8 cellular contexts compared by ENCODE assay signal in the genomic region with DNA sequence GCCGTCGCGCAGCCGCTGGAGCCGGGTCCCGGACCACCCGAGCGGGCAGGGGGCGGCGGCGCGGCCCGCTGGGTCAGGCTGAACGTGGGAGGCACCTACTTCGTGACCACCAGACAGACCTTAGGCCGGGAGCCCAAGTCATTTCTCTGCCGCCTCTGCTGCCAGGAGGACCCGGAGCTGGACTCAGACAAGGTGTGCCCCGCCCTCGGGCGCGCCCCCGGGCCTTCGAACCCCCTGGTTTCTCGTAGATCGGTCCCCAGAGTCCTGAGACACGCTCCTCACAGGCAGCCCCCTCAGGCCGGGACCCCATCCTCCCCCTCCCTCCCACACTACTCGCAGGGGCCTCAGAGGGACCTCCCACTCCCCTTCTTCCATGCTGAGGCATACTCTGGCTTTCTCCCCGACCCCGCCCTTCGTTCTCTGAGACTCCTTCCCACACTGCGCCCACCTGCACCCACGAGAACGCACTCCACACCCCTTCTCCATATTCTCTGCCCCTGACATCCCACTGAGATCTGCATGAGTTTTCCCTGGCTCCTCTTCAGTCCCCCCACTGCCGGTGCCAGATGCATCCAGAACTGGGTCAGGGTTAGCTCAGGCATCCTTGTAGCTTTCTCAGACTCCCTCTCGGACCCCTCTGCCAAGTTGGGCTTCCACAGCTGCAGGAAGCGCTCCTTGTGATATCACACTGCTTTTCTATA. TPM values are rescaled to one million over a fixed set of nuclear protein-coding genes. Genes with fewer than 3 reads are reported as not detected.
DNase-seq lines count a peak whose midpoint lies in the region; ATAC-seq, FAIRE-seq and TF ChIP-seq lines count a peak whose summit lies in the region.

No MANE protein-coding gene starts in this region.

- H2AFZ ChIP-seq in OCI-LY1 (ENCODE audit: low read length) (no peak overlapping the region), GM12878 (ENCODE audit: control insufficient read depth, low read depth, low read length) (peak overlapping the region; percentile 65)

- POLR2A ChIA-PET in GM12878 (lab: Charles Lee) = interaction anchor here (0.9 to 1.8 kb wide), 9 partner anchors 9 to 202 kb away, joined by 3 to 7 read pairs (median 3); a partner anchor contains a TSS

- FAIRE-seq in GM12878 (lab: Jason Lieb, UNC) = no peak

- CTCF ChIA-PET in GM12878 (lab: Yijun Ruan, JAX) = interaction anchor here (1.2 to 2.7 kb wide), 5 partner anchors 12 to 86 kb away, joined by 3 to 16 read pairs (median 5); a partner anchor contains a TSS

- H3K4me3 ChIP-seq in OCI-LY1 (ENCODE audit: low read depth, low read length, poor library complexity, severe bottlenecking) = peak overlapping the region; percentile 83
- peak overlapping the region; percentile 97 for H3K4me3 ChIP-seq in GM12878
- H3K4me3 ChIP-seq in spleen = peak overlapping the region; percentile 74 to 98 (median 92)

- no TSS peak for BruUV-seq in GM12878 (replicated peaks; lab: Mats Ljungman, UMichigan)

- H3K9me3 ChIP-seq in OCI-LY1 (ENCODE audit: low read length) (no peaks in the 10 kb centered on the region), GM12878 (replicated peaks; ENCODE audit: control insufficient read depth, insufficient read depth, low read length) (no peaks in the 10 kb centered on the region), spleen (no peaks in the 10 kb centered on the region)

- TF ChIP-seq CTCF in OCI-LY1 (IDR thresholded peaks at IDR 0.05; ENCODE audit: low read length) (no peak), GM12878 (IDR thresholded peaks at IDR 0.05 in 2 of 3, conservative IDR thresholded peaks at IDR 0.05 in 1 of 3; ENCODE audit: control insufficient read depth in 2 of 3, extremely low read depth in 1 of 3, insufficient read depth in 1 of 3, low read depth in 3 of 3, low read length in 3 of 3) (no peak), spleen (IDR thresholded peaks at IDR 0.05 in 8 of 11, conservative IDR thresholded peaks at IDR 0.05 in 3 of 11) (no peak)

- H3K36me3 ChIP-seq in OCI-LY1 (ENCODE audit: insufficient read depth, low read length) = peaks cover 16% of the 10 kb centered on the region; the same call in 1 of the 2 replicates
- H3K36me3 ChIP-seq in GM12878 (ENCODE audit: control insufficient read depth in 2 of 2, insufficient read depth in 2 of 2, low read length in 1 of 2) = no peaks in the 10 kb centered on the region; a peak in 1 of 4 replicates
- peaks cover 0 to 34% (median 10%) of the 10 kb centered on the region in 6 donors for H3K36me3 ChIP-seq in spleen

- H4K20me1 ChIP-seq in OCI-LY1 (ENCODE audit: insufficient read depth, low read length) = no peaks in the 10 kb centered on the region
- H4K20me1 ChIP-seq in GM12878 (ENCODE audit: control insufficient read depth, insufficient read depth) = no peaks in the 10 kb centered on the region

- DNase-seq in Daoy (ENCODE audit: low read depth) (peak; percentile 21), GM12878 (ENCODE audit: low read depth, low spot score) (no peak), islet precursor cell (peak; percentile 73), spleen (peak; percentile 89), DMS79 (lab: John Stamatoyannopoulos, UW) (no peak)

- SMC1A ChIA-PET in GM12878 (lab: Charles Lee; ENCODE audit: uncharacterized antibody, unreplicated experiment) = interaction anchor here (1.0 to 2.5 kb wide), 5 partner anchors 15 to 86 kb away, joined by 4 to 11 read pairs (median 5); a partner anchor contains a TSS

- in situ Hi-C loops in GM12878 (cut with MboI) = no loop called here

- H3K27me3 ChIP-seq in OCI-LY1 (ENCODE audit: insufficient read depth, low read length) (no peaks in the 10 kb centered on the region), GM12878 (replicated peaks in 1 of 2; ENCODE audit: control insufficient read depth in 2 of 2, insufficient read depth in 2 of 2, low read length in 1 of 2) (no peaks in the 10 kb centered on the region), spleen (replicated peaks in 1 of 7) (no peaks in the 10 kb centered on the region)

- TF ChIP-seq RAD21 in GM12878 (IDR thresholded peaks at IDR 0.05; ENCODE audit: insufficient read depth, low read depth, low read length) = no peak

- ATAC-seq in GM21825 (IDR thresholded peaks at IDR 0.05; ENCODE audit: unreplicated experiment) = peak; percentile 26
- no peak for ATAC-seq in GM12878
- ATAC-seq in GM19467 (IDR thresholded peaks at IDR 0.05; ENCODE audit: unreplicated experiment) = no peak

- TF ChIP-seq POLR2A in GM12878 (IDR thresholded peaks at IDR 0.05; ENCODE audit: low read depth, low read length) (no peak), spleen (IDR thresholded peaks at IDR 0.05) (no peak)

- H3K9me2 ChIP-seq in OCI-LY1 (ENCODE audit: low read depth, low read length) = no peaks in the 10 kb centered on the region

- peaks cover 24% of the 10 kb centered on the region for H3K4me1 ChIP-seq in OCI-LY1 (ENCODE audit: insufficient read depth, low read length, severe bottlenecking)
- peaks cover 3% of the 10 kb centered on the region for H3K4me1 ChIP-seq in GM12878 (ENCODE audit: control insufficient read depth, insufficient read depth, low read length)
- H3K4me1 ChIP-seq in spleen = peaks cover 6 to 57% (median 33%) of the 10 kb centered on the region in 6 donors

- TF ChIP-seq EP300 in GM12878 (IDR thresholded peaks at IDR 0.05; ENCODE audit: borderline replicate concordance in 1 of 2, control insufficient read depth in 1 of 2, low read depth in 2 of 2, low read length in 2 of 2) = no peak

- H3K4me2 ChIP-seq in OCI-LY1 (ENCODE audit: low read length) (peak overlapping the region; percentile 100), GM12878 (ENCODE audit: control insufficient read depth, insufficient read depth) (peak overlapping the region; percentile 87)

- H3K9ac ChIP-seq in OCI-LY1 (ENCODE audit: low read length) (peak overlapping the region; percentile 86), GM12878 (ENCODE audit: control insufficient read depth, insufficient read depth, low read length) (peak overlapping the region; percentile 80)

- RAD21 ChIA-PET in GM12878 (lab: Charles Lee; ENCODE audit: unreplicated experiment) = interaction anchor here (0.5 to 4.3 kb wide), 5 partner anchors 37 to 86 kb away, joined by 4 to 22 read pairs (median 5); no protein-coding TSS in a partner anchor

- 3% methylated on average over 21 of the region's 38 CpGs for WGBS in GM12878 (ENCODE audit: insufficient coverage, insufficient replicate concordance, low lambda C conversion rate, missing lambda C conversion rate)
- WGBS in spleen, 5 donors = 1 to 3% (median 1%) methylated on average over 13 to 38 of the region's 38 CpGs

- intact Hi-C loops in GM12878 (cut with micrococcal nuclease; ENCODE audit: unreplicated experiment) (loop anchor here (1.0 kb wide), 1 partner anchor 13 kb away; no protein-coding TSS in a partner anchor), spleen (cut with DNase I; ENCODE audit: low total_unique reads) (no loop called here)

- H3K27ac ChIP-seq in OCI-LY1 (ENCODE audit: low read depth, low read length, poor library complexity, severe bottlenecking) = no peak overlapping the region
- peak overlapping the region; percentile 64; the same call in 1 of the 2 replicates for H3K27ac ChIP-seq in GM12878 (ENCODE audit: control insufficient read depth, insufficient read depth)
- peak overlapping the region in 7 of 8 donors; percentile 89 to 98 (median 96) for H3K27ac ChIP-seq in spleen

- no peaks in the 10 kb centered on the region for H3K79me2 ChIP-seq in OCI-LY1 (ENCODE audit: insufficient read depth, low read length)
- peaks cover 22% of the 10 kb centered on the region for H3K79me2 ChIP-seq in GM12878 (ENCODE audit: control insufficient read depth, insufficient read depth, low read length)

- H3F3A ChIP-seq in OCI-LY1 (ENCODE audit: insufficient read depth, low read length) = no peaks in the 10 kb centered on the region

RNA-seq across cellular contexts. Expression of a gene that starts 0.5 kb away (rescaled TPM):
- 17.9 and 19.1 TPM in 2 replicates for total RNA-seq in Daoy (2014; rRNA removed; shearing (Covaris generic))
- 9.1 and 11.1 TPM in 2 replicates for total RNA-seq in GM12878 (2013; cell fraction: nucleolus; rRNA removed)
- total RNA-seq in GM12878 (2014; rRNA removed) (13.6 and 14.2 TPM in 2 replicates), GM12878 (2014; rRNA removed; fragmentation: Illumina TruSeq; extraction: Trizol) (11.9 and 13.3 TPM in 2 replicates), GM12878 (2021) (16.7 and 16.8 TPM in 2 replicates), spleen (10 to 100 TPM; 23.0 to 28.4 (median 25.5) TPM)
- 9.5 TPM for polyA plus RNA-seq in GM12878 (2011; ENCODE audit: low read depth)
- polyA plus RNA-seq in GM12878 (2011; rRNA removed) (27.5 and 32.3 TPM in 2 replicates), GM12878 (2014; fragmentation: Illumina TruSeq; extraction: Trizol) (17.3 and 20.0 TPM in 2 replicates), GM12878 (2014; fragmentation: Nextera tagmentation; extraction: Ambion mirVana) (1 to 10 TPM; 1.5 to 2.2 TPM), GM12878 (2014; rRNA removed) (15.6 and 16.1 TPM in 2 replicates), GM12878 (2016; fragmentation: Nextera tagmentation; extraction: Ambion mirVana) (1 to 10 TPM; 1.5 to 4.5 TPM), spleen (10 to 100 TPM; 11.0 to 27.2 (median 11.9) TPM)
- 27.2 and 28.9 TPM in 2 replicates for polyA plus RNA-seq in GM12878 (2011; cell fraction: cytosol; rRNA removed)
- 17.1 and 18.6 TPM in 2 replicates for polyA plus RNA-seq in GM12878 (2011; cell fraction: nucleus; rRNA removed)
- polyA plus RNA-seq in GM12878 (2012) = 11.4 and 12.4 TPM in 2 replicates
- 15.0 and 21.0 TPM in 2 replicates for polyA minus RNA-seq in GM12878 (2011; rRNA and poly(A)+ RNA removed)
- 4.9 and 7.3 TPM in 2 replicates for polyA minus RNA-seq in GM12878 (2011; cell fraction: cytosol; rRNA and poly(A)+ RNA removed)
- 2.8 and 4.6 TPM in 2 replicates for polyA minus RNA-seq in GM12878 (2011; cell fraction: nucleus; rRNA and poly(A)+ RNA removed)

RNA-seq across cellular contexts. Expression of a gene that starts 0.8 kb away (rescaled TPM):
- total RNA-seq in Daoy (2014; rRNA removed; shearing (Covaris generic)) = 453 and 707 TPM in 2 replicates
- total RNA-seq in GM12878 (2013; cell fraction: nucleolus; rRNA removed) = 36.7 and 39.6 TPM in 2 replicates
- total RNA-seq in GM12878 (2014; rRNA removed) (201 and 218 TPM in 2 replicates), GM12878 (2014; rRNA removed; fragmentation: Illumina TruSeq; extraction: Trizol) (303 and 307 TPM in 2 replicates), GM12878 (2021) (209 and 218 TPM in 2 replicates), spleen (100 to 1,000 TPM; 124 to 164 (median 137) TPM)
- polyA plus RNA-seq in GM12878 (2011; ENCODE audit: low read depth) = 502 TPM
- polyA plus RNA-seq in GM12878 (2011; rRNA removed) (172 and 241 TPM in 2 replicates), GM12878 (2014; fragmentation: Illumina TruSeq; extraction: Trizol) (338 and 519 TPM in 2 replicates), GM12878 (2014; fragmentation: Nextera tagmentation; extraction: Ambion mirVana) (100 to 1,000 TPM; 710 to 772 TPM), GM12878 (2014; rRNA removed) (186 and 195 TPM in 2 replicates), GM12878 (2016; fragmentation: Nextera tagmentation; extraction: Ambion mirVana) (100 to 1,000 TPM; 436 to 445 TPM), spleen (100 to 1,000 TPM; 257 to 312 (median 270) TPM)
- polyA plus RNA-seq in GM12878 (2011; cell fraction: cytosol; rRNA removed) = 200 and 326 TPM in 2 replicates
- polyA plus RNA-seq in GM12878 (2011; cell fraction: nucleus; rRNA removed) = 83.7 and 91.7 TPM in 2 replicates
- 300 and 334 TPM in 2 replicates for polyA plus RNA-seq in GM12878 (2012)
- polyA minus RNA-seq in GM12878 (2011; rRNA and poly(A)+ RNA removed) = 126 and 155 TPM in 2 replicates
- 46.9 and 49.8 TPM in 2 replicates for polyA minus RNA-seq in GM12878 (2011; cell fraction: cytosol; rRNA and poly(A)+ RNA removed)
- polyA minus RNA-seq in GM12878 (2011; cell fraction: nucleus; rRNA and poly(A)+ RNA removed) = 23.5 and 27.0 TPM in 2 replicates

RNA-seq across cellular contexts. Expression of a gene that starts 35.1 kb away (rescaled TPM):
- total RNA-seq in Daoy (2014; rRNA removed; shearing (Covaris generic)) = 155 and 172 TPM in 2 replicates
- 3.2 and 3.4 TPM in 2 replicates for total RNA-seq in GM12878 (2013; cell fraction: nucleolus; rRNA removed)
- total RNA-seq in GM12878 (2014; rRNA removed) (64.3 and 65.6 TPM in 2 replicates), GM12878 (2014; rRNA removed; fragmentation: Illumina TruSeq; extraction: Trizol) (39.5 and 46.3 TPM in 2 replicates), GM12878 (2021) (43.0 and 44.0 TPM in 2 replicates), spleen (10 to 100 TPM; 16.5 to 60.7 (median 20.5) TPM)
- 28.1 TPM for polyA plus RNA-seq in GM12878 (2011; ENCODE audit: low read depth)
- polyA plus RNA-seq in GM12878 (2011; rRNA removed) (53.5 and 60.3 TPM in 2 replicates), GM12878 (2014; fragmentation: Illumina TruSeq; extraction: Trizol) (51.1 and 52.2 TPM in 2 replicates), GM12878 (2014; fragmentation: Nextera tagmentation; extraction: Ambion mirVana) (10 to 100 TPM; 23.0 to 43.7 TPM), GM12878 (2014; rRNA removed) (60.0 and 73.2 TPM in 2 replicates), GM12878 (2016; fragmentation: Nextera tagmentation; extraction: Ambion mirVana) (10 to 100 TPM; 52.7 to 59.2 TPM), spleen (10 to 100 TPM; 33.1 to 43.3 (median 41.6) TPM)
- polyA plus RNA-seq in GM12878 (2011; cell fraction: cytosol; rRNA removed) = 38.0 and 49.9 TPM in 2 replicates
- 23.0 and 24.4 TPM in 2 replicates for polyA plus RNA-seq in GM12878 (2011; cell fraction: nucleus; rRNA removed)
- polyA plus RNA-seq in GM12878 (2012) = 25.5 and 28.9 TPM in 2 replicates
- polyA minus RNA-seq in GM12878 (2011; rRNA and poly(A)+ RNA removed) = 13.5 and 16.6 TPM in 2 replicates
- 8.0 and 11.3 TPM in 2 replicates for polyA minus RNA-seq in GM12878 (2011; cell fraction: cytosol; rRNA and poly(A)+ RNA removed)
- 3.5 and 5.5 TPM in 2 replicates for polyA minus RNA-seq in GM12878 (2011; cell fraction: nucleus; rRNA and poly(A)+ RNA removed)

RNA-seq across cellular contexts. Expression of a gene that starts 40.2 kb away (rescaled TPM):
- 0.24 TPM in 1 of 2 replicates, not detected in the other for total RNA-seq in Daoy (2014; rRNA removed; shearing (Covaris generic))
- total RNA-seq in GM12878 (2013; cell fraction: nucleolus; rRNA removed) = 4.4 and 6.6 TPM in 2 replicates
- total RNA-seq in GM12878 (2014; rRNA removed) = 0.76 and 1.2 TPM in 2 replicates
- total RNA-seq in GM12878 (2014; rRNA removed; fragmentation: Illumina TruSeq; extraction: Trizol) = 0.88 and 0.94 TPM in 2 replicates
- total RNA-seq in GM12878 (2021) = 3.1 and 3.4 TPM in 2 replicates
- 0.83 TPM for polyA plus RNA-seq in GM12878 (2011; ENCODE audit: low read depth)
- 0.17 and 0.30 TPM in 2 replicates for polyA plus RNA-seq in GM12878 (2011; rRNA removed)
- polyA plus RNA-seq in GM12878 (2011; cell fraction: cytosol; rRNA removed) = 0.57 and 0.84 TPM in 2 replicates
- 2.8 and 2.9 TPM in 2 replicates for polyA plus RNA-seq in GM12878 (2011; cell fraction: nucleus; rRNA removed)
- polyA plus RNA-seq in GM12878 (2012) = 2.9 and 4.1 TPM in 2 replicates
- 0.17 and 0.84 TPM in 2 replicates for polyA plus RNA-seq in GM12878 (2014; fragmentation: Illumina TruSeq; extraction: Trizol)
- under 1 TPM; 0.03 to 0.16 TPM for polyA plus RNA-seq in GM12878 (2014; fragmentation: Nextera tagmentation; extraction: Ambion mirVana)
- 2.4 and 3.0 TPM in 2 replicates for polyA plus RNA-seq in GM12878 (2014; rRNA removed)
- polyA plus RNA-seq in GM12878 (2016; fragmentation: Nextera tagmentation; extraction: Ambion mirVana) = 1 to 10 TPM in 1 of 2 experiments, under 1 TPM in 1; 0.98 to 1.0 TPM
- polyA minus RNA-seq in GM12878 (2011; rRNA and poly(A)+ RNA removed) = 0.22 and 0.41 TPM in 2 replicates
- 0.53 and 0.94 TPM in 2 replicates for polyA minus RNA-seq in GM12878 (2011; cell fraction: cytosol; rRNA and poly(A)+ RNA removed)
- polyA minus RNA-seq in GM12878 (2011; cell fraction: nucleus; rRNA and poly(A)+ RNA removed) = 0.73 and 0.96 TPM in 2 replicates
- total RNA-seq in spleen = 10 to 100 TPM in 6 of 7 donors, 1 to 10 TPM in 1; 9.3 to 31.0 (median 14.9) TPM
- 1 to 10 TPM; 3.1 to 6.4 (median 4.7) TPM for polyA plus RNA-seq in spleen

Comparison
In these comparisons a context has a peak if more than half of its experiments do, and no peak if none do; other contexts are left out.
1. DNase-seq: peak in Daoy (single experiment), islet precursor cell (single experiment) and spleen (single experiment); none in GM12878 (single experiment) and DMS79 (single experiment).
2. Peak in every context shown above with its lines, with median percentiles within 50 percentile points of each other: H3K4me3 ChIP-seq.